8 cellular contexts compared by ENCODE assay signal in the genomic region with DNA sequence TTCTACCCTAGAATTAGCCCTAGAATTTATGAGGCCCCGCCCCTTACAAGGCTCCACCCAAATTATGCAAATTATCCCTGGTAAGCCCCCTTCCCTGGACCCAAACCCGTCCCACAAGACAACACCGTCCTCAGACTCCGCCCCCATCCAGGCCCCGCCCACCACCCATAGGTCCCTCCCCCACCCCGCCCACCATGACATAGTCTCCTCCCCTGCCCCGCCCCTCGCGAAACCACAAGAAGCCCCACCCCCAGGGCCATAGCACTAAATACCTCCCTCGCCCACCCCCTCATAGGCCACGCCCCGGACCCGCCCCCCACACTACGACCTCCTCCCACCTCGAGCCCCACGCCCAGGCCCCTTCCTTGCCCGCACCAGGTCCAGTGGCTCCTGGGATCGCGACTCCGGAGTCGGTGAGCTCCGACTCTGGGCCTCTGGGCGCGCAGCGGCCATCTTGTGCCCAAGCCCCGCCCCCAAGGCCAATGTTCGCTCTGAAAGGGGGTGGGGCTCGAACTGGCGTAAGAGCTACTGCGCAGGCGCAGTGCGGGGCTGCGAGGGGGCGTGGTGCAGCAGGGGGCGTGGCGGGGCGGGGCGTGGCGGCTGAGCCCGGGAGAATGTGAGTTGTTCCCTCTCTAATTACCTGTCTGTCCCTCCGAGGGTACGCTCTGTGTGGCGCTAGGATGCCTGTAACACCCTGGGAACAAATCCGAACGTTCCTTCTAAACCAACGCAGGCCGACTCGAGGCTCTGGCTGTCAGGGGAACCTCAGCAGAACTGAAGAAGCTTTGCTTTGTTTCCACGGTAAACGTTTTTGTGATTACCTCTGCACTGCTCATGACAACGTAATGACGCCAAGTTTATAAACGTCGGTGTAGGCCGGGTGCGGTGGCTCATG. TPM values are rescaled to one million over a fixed set of nuclear protein-coding genes. Genes with fewer than 3 reads are reported as not detected.
DNase-seq lines count a peak whose midpoint lies in the region; ATAC-seq and TF ChIP-seq lines count a peak whose summit lies in the region.

Gene ZNF784 (minus strand): TSS at position 458 of the 895 bp plus-strand sequence. CDS start 5 bp downstream, at position 453.

- intact Hi-C loops in breast epithelium (cut with DNase I; ENCODE audit: low total_unique reads) = no loop called here

- H3K27ac ChIP-seq in breast epithelium (peak within 1 kb of the TSS; percentile 97 to 99), skin epidermis (peak within 1 kb of the TSS; percentile 70 to 98 (median 93))

- TF ChIP-seq POLR2A in breast epithelium (IDR thresholded peaks at IDR 0.05) = peak; percentile 66

- H3K4me1 ChIP-seq in ES-I3 (ENCODE audit: insufficient read depth, low read length) = no peaks in the 10 kb centered on the region
- no peaks in the 10 kb centered on the region for H3K4me1 ChIP-seq in breast epithelium

- H3K27me3 ChIP-seq in breast epithelium = no peaks in the 10 kb centered on the region

- peak; percentile 90 for DNase-seq in NCI-H2196 treated with DMSO at 0.1 percent for 48 hours (lab: John Stamatoyannopoulos, UW; ENCODE audit: unreplicated experiment)
- peak; percentile 90 to 96 for DNase-seq in breast epithelium (ENCODE audit: low spot score in 2 of 2)
- DNase-seq in iPS-NIHi7 (ENCODE audit: extremely low spot score) = peak; percentile 91

- H3K36me3 ChIP-seq in ES-I3 (ENCODE audit: insufficient read depth, low read length) (no peaks in the 10 kb centered on the region; the same call in 1 of the 2 replicates), breast epithelium (no peaks in the 10 kb centered on the region)

- H3K9me3 ChIP-seq in ES-I3 (ENCODE audit: control insufficient read depth, insufficient read depth, low read length) (no peaks in the 10 kb centered on the region), breast epithelium (no peaks in the 10 kb centered on the region)

- TF ChIP-seq CTCF in WI38 (IDR thresholded peaks at IDR 0.05; ENCODE audit: low read depth, low read length) (no peak), breast epithelium (IDR thresholded peaks at IDR 0.05) (no peak)

- H3K4me3 ChIP-seq in WI38 (ENCODE audit: low read depth, low read length) (peak within 1 kb of the TSS; percentile 62), breast epithelium (peak within 1 kb of the TSS; percentile 58 to 74 (median 66)), skin epidermis (peak within 1 kb of the TSS; percentile 39 to 58 (median 51))

- ATAC-seq in HG02885 (IDR thresholded peaks at IDR 0.05; ENCODE audit: poor library complexity, unreplicated experiment) (peak; percentile 67), GM21381 (IDR thresholded peaks at IDR 0.05; ENCODE audit: unreplicated experiment) (no peak)

- peak within 1 kb of the TSS; percentile 54; the same call in 1 of the 2 replicates for H3K9ac ChIP-seq in ES-I3 (ENCODE audit: low read depth, low read length)

RNA-seq across cellular contexts. Expression of gene ZNF784, which starts in this region (rescaled TPM):
- total RNA-seq in breast epithelium = 1 to 10 TPM; 2.6 to 6.7 (median 4.9) TPM
